ENCODE assay signal across 8 cellular contexts in genomic region chr1:204409878-204410763, GRCh38. TPM values are rescaled to one million over a fixed set of nuclear protein-coding genes. Genes with fewer than 3 reads are reported as not detected.
DNase-seq lines count a peak whose midpoint lies in the region; ATAC-seq, FAIRE-seq and TF ChIP-seq lines count a peak whose summit lies in the region.

No MANE protein-coding gene starts in this region.

- no peak for DNase-seq in CD8-positive, alpha-beta memory T cell
- DNase-seq in H1 (ENCODE audit: low read depth in 1 of 2, low spot score in 2 of 2) (no peak), NCI-H82 (lab: John Stamatoyannopoulos, UW) (no peak), NCI-H1092 treated with DMSO at 0.1 percent for 48 hours (lab: John Stamatoyannopoulos, UW) (no peak)
- DNase-seq in stimulated activated CD4-positive, alpha-beta T cell treated with anti-CD3 and anti-CD28 coated beads, Interleukin-2, amount 100 ng/mL, for 48 hours: no peak

- H3K4me3 Mint-ChIP-seq in CD8-positive, alpha-beta memory T cell: peak overlapping the region; percentile 93 to 100 (median 99)

- H3K4me3 ChIP-seq in CD8-positive, alpha-beta memory T cell (ENCODE audit: low read length): peak overlapping the region; percentile 99
- H3K4me3 ChIP-seq in OCI-LY1 (ENCODE audit: low read depth, low read length, poor library complexity, severe bottlenecking): peak overlapping the region; percentile 91
- peak overlapping the region; percentile 63 to 97 (median 95) for H3K4me3 ChIP-seq in H1 (ENCODE audit: extremely low read depth in 1 of 4, insufficient read depth in 2 of 4, low read depth in 3 of 4, low read length in 4 of 4)
- H3K4me3 ChIP-seq in neuron (ENCODE audit: low read length): peak overlapping the region; percentile 87

- H3K56ac ChIP-seq in H1 (replicated peaks; ENCODE audit: insufficient read length, low read depth, low read length): no peak overlapping the region

- no peak for FAIRE-seq in H1 (lab: Jason Lieb, UNC)

- no peak overlapping the region for H2AK5ac ChIP-seq in H1 (ENCODE audit: low read depth, low read length)

- H2BK15ac ChIP-seq in H1 (ENCODE audit: low read length): no peak overlapping the region

- H3K9me3 Mint-ChIP-seq in CD8-positive, alpha-beta memory T cell: no peaks in the 10 kb centered on the region

- no peak overlapping the region for H3K4ac ChIP-seq in H1 (replicated peaks; ENCODE audit: insufficient read length, low read depth, low read length)

- no peaks in the 10 kb centered on the region for H3K27me3 ChIP-seq in CD8-positive, alpha-beta memory T cell (ENCODE audit: insufficient read depth, low read length, poor library complexity, severe bottlenecking)
- H3K27me3 ChIP-seq in OCI-LY1 (ENCODE audit: insufficient read depth, low read length): no peaks in the 10 kb centered on the region
- no peaks in the 10 kb centered on the region for H3K27me3 ChIP-seq in H1 (replicated peaks in 1 of 4; ENCODE audit: control insufficient read depth in 3 of 4, extremely low read depth in 1 of 4, insufficient read depth in 3 of 4, low read length in 3 of 4)
- no peaks in the 10 kb centered on the region for H3K27me3 ChIP-seq in neuron (ENCODE audit: insufficient read depth, low read length)

- TF ChIP-seq EP300 in H1 (IDR thresholded peaks at IDR 0.05; ENCODE audit: borderline replicate concordance in 1 of 2, low read depth in 2 of 2, low read length in 2 of 2): no peak

- peaks cover 8% of the 10 kb centered on the region; the same call in 1 of the 2 replicates for H3F3A ChIP-seq in OCI-LY1 (ENCODE audit: insufficient read depth, low read length)

- H3K27ac ChIP-seq in CD8-positive, alpha-beta memory T cell (ENCODE audit: low read depth, low read length): peak overlapping the region; percentile 100
- peak overlapping the region; percentile 84 for H3K27ac ChIP-seq in OCI-LY1 (ENCODE audit: low read depth, low read length, poor library complexity, severe bottlenecking)
- no peak overlapping the region for H3K27ac ChIP-seq in H1 (ENCODE audit: low read depth, low read length)

- TF ChIP-seq RAD21 in H1 (IDR thresholded peaks at IDR 0.05 in 1 of 2, conservative IDR thresholded peaks at IDR 0.05 in 1 of 2; ENCODE audit: low read depth in 2 of 2, low read length in 2 of 2): no peak

- no peak overlapping the region for H2BK12ac ChIP-seq in H1 (ENCODE audit: low read depth, low read length)

- ATAC-seq in HG03432 (IDR thresholded peaks at IDR 0.05; ENCODE audit: unreplicated experiment): no peak

- no peak overlapping the region for H4K5ac ChIP-seq in H1 (ENCODE audit: insufficient read length, low read depth, low read length)

- peaks cover 19% of the 10 kb centered on the region for H3K23me2 ChIP-seq in H1 (ENCODE audit: low read depth, low read length)

- peaks cover 2% of the 10 kb centered on the region; the same call in 1 of the 2 replicates for H3K79me1 ChIP-seq in H1 (ENCODE audit: low read depth, low read length)

- no peak overlapping the region for H3K23ac ChIP-seq in H1 (ENCODE audit: insufficient read length)

- POLR2A ChIA-PET in CD8-positive, alpha-beta memory T cell (lab: Charles Lee): interaction anchor here (0.5 to 1.9 kb wide), 8 partner anchors 12 to 113 kb away, joined by 3 to 8 read pairs (median 5); partner anchors contain the start of gene MDM4
- POLR2A ChIA-PET in H1 (lab: Charles Lee; ENCODE audit: partially characterized antibody): interaction anchor here (0.8 to 4.5 kb wide), 11 partner anchors 8 to 259 kb away, joined by 3 to 30 read pairs (median 3); partner anchors contain the start of genes ETNK2 and MDM4

- H3K36me3 ChIP-seq in CD8-positive, alpha-beta memory T cell (ENCODE audit: insufficient read depth, low read length): peaks cover 26% of the 10 kb centered on the region
- H3K36me3 ChIP-seq in OCI-LY1 (ENCODE audit: insufficient read depth, low read length): peaks cover 57% of the 10 kb centered on the region
- peaks cover 5 to 27% (median 8%) of the 10 kb centered on the region in 4 experiments; a peak in 6 of 8 replicates for H3K36me3 ChIP-seq in H1 (ENCODE audit: control insufficient read depth in 2 of 4, insufficient read depth in 4 of 4, low read length in 3 of 4)
- H3K36me3 ChIP-seq in neuron (ENCODE audit: insufficient read depth, low read length): peaks cover 18% of the 10 kb centered on the region

- TF ChIP-seq POLR2A in H1 (IDR thresholded peaks at IDR 0.05; ENCODE audit: control extremely low read depth in 1 of 2, low read depth in 2 of 2, low read length in 2 of 2): no peak

- no peak overlapping the region for H2BK120ac ChIP-seq in H1 (replicated peaks; ENCODE audit: low read depth, low read length)

- H4K91ac ChIP-seq in H1 (replicated peaks; ENCODE audit: insufficient read length, low read length): no peak overlapping the region

- H3K27ac Mint-ChIP-seq in CD8-positive, alpha-beta memory T cell: peak overlapping the region; percentile 98 to 100 (median 100)

- no peak overlapping the region for H2AFZ ChIP-seq in OCI-LY1 (ENCODE audit: low read length)
- no peak overlapping the region for H2AFZ ChIP-seq in H1 (ENCODE audit: low read length)
- H2AFZ ChIP-seq in neuron (ENCODE audit: low read depth, low read length): no peak overlapping the region

- H3K18ac ChIP-seq in H1 (ENCODE audit: extremely low read depth, low read length): no peak overlapping the region

- peak overlapping the region; percentile 95 for H3K9ac ChIP-seq in OCI-LY1 (ENCODE audit: low read length)
- H3K9ac ChIP-seq in H1 (replicated peaks in 1 of 4; ENCODE audit: extremely low read depth in 1 of 4, low read depth in 3 of 4, low read length in 3 of 4): peak overlapping the region; percentile 84 to 98 (median 97)

- no peaks in the 10 kb centered on the region for H3K9me2 ChIP-seq in OCI-LY1 (ENCODE audit: low read depth, low read length)

- H3K4me2 ChIP-seq in OCI-LY1 (ENCODE audit: low read length) (peak overlapping the region; percentile 94), H1 (ENCODE audit: insufficient read depth in 1 of 2, low read depth in 2 of 2, low read length in 2 of 2) (peak overlapping the region; percentile 95 to 96)

- H3K14ac ChIP-seq in H1 (ENCODE audit: insufficient read length): no peak overlapping the region

- H2BK5ac ChIP-seq in H1 (ENCODE audit: low read depth, low read length): peak overlapping the region; percentile 97

- peaks cover 26 to 33% (median 28%) of the 10 kb centered on the region in 3 donors for H3K4me1 Mint-ChIP-seq in CD8-positive, alpha-beta memory T cell

- H4K8ac ChIP-seq in H1 (ENCODE audit: extremely low read depth, insufficient read depth, low read length): no peak overlapping the region

- H4K20me1 ChIP-seq in OCI-LY1 (ENCODE audit: insufficient read depth, low read length) (0 out of 2 replicates have a peak, but pooled peaks cover 5% of the 10 kb centered on the region), H1 (replicated peaks in 1 of 2; ENCODE audit: control insufficient read depth in 1 of 2, insufficient read depth in 2 of 2, low read length in 2 of 2) (peaks cover 26 to 41% of the 10 kb centered on the region in 2 experiments)

- H3K36me3 Mint-ChIP-seq in CD8-positive, alpha-beta memory T cell: peaks cover 0 to 59% (median 7%) of the 10 kb centered on the region in 3 donors

- 7% methylated on average over 10 of the region's 10 CpGs; no CpG with 5 or more reads in 1 of the 2 experiments for WGBS in H1 (ENCODE audit: extremely low coverage in 1 of 2, insufficient coverage in 1 of 2, insufficient read length in 1 of 2, insufficient replicate concordance in 2 of 2, low coverage in 1 of 2, low lambda C conversion rate in 2 of 2, missing lambda C conversion rate in 1 of 2), 2 experiments

- H3K27me3 Mint-ChIP-seq in CD8-positive, alpha-beta memory T cell: peaks cover 0 to 4% of the 10 kb centered on the region in 2 donors

- H3K9me3 ChIP-seq in CD8-positive, alpha-beta memory T cell (ENCODE audit: low read length): no peaks in the 10 kb centered on the region
- H3K9me3 ChIP-seq in OCI-LY1 (ENCODE audit: low read length) (no peaks in the 10 kb centered on the region), H1 (ENCODE audit: insufficient read depth in 2 of 2, low read depth in 1 of 2, low read length in 1 of 2) (no peaks in the 10 kb centered on the region), neuron (ENCODE audit: low read length) (no peaks in the 10 kb centered on the region)

- peaks cover 17% of the 10 kb centered on the region for H3K4me1 ChIP-seq in CD8-positive, alpha-beta memory T cell (ENCODE audit: insufficient read depth, low read length)
- H3K4me1 ChIP-seq in OCI-LY1 (ENCODE audit: insufficient read depth, low read length, severe bottlenecking) (peaks cover 47% of the 10 kb centered on the region), H1 (replicated peaks in 1 of 4; ENCODE audit: control insufficient read depth in 3 of 4, insufficient read depth in 4 of 4, low read length in 3 of 4) (peaks cover 0 to 2% (median 0%) of the 10 kb centered on the region in 4 experiments; a peak in 3 of 7 replicates), neuron (ENCODE audit: insufficient read depth, low read length) (peaks cover 22% of the 10 kb centered on the region)

- H2BK20ac ChIP-seq in H1 (ENCODE audit: low read length): no peak overlapping the region

- CTCF ChIA-PET in CD8-positive, alpha-beta memory T cell (lab: Charles Lee): interaction anchor here (1.0 to 4.9 kb wide), 4 partner anchors 11 to 549 kb away, joined by 3 to 42 read pairs (median 5); partner anchors contain the start of gene MDM4
- CTCF ChIA-PET in H1 (lab: Charles Lee; ENCODE audit: partially characterized antibody): interaction anchor here (0.9 to 4.5 kb wide), 8 partner anchors 11 to 246 kb away, joined by 3 to 36 read pairs (median 4); no protein-coding TSS in a partner anchor

- peaks cover 64% of the 10 kb centered on the region for H3K79me2 ChIP-seq in OCI-LY1 (ENCODE audit: insufficient read depth, low read length)
- H3K79me2 ChIP-seq in H1 (ENCODE audit: control insufficient read depth in 1 of 2, insufficient read depth in 2 of 2, low read length in 2 of 2): peaks cover 44 to 65% of the 10 kb centered on the region in 2 experiments

- TF ChIP-seq CTCF in OCI-LY1 (IDR thresholded peaks at IDR 0.05; ENCODE audit: low read length) (no peak), H1 (IDR thresholded peaks at IDR 0.05; ENCODE audit: control extremely low read depth in 1 of 3, insufficient read depth in 1 of 3, low read depth in 1 of 3, low read length in 3 of 3) (no peak)

RNA-seq across cellular contexts. Expression of gene PPP1R15B, which starts 1.5 kb away (rescaled TPM):
- 10 to 100 TPM; 80.4 to 82.7 TPM for total RNA-seq in CD8-positive, alpha-beta memory T cell
- 22.3 TPM for polyA plus RNA-seq in CD8-positive, alpha-beta memory T cell
- 70.1 and 72.2 TPM in 2 replicates for total RNA-seq in H1 (2021; fragmentation: NEBNext Ultra II Directional; extraction: Animal tissue kit (Norgen Biotek cat#: 25700))
- 14.4 and 20.0 TPM in 2 replicates for polyA plus RNA-seq in H1 (2011; rRNA removed)
- 19.3 TPM for polyA plus RNA-seq in H1 (2011; cell fraction: cytosol; rRNA removed)
- polyA plus RNA-seq in H1 (2011; cell fraction: nucleus; rRNA removed): 14.6 TPM
- polyA plus RNA-seq in H1 (2012, experiment 1 of 2): 13.3 to 25.2 TPM (median 17.0 TPM) in 4 replicates
- polyA plus RNA-seq in H1 (2012, experiment 2 of 2): 3.4 TPM
- polyA plus RNA-seq in H1 (2013, experiment 1 of 2): 34.3 TPM
- polyA plus RNA-seq in H1 (2013, experiment 2 of 2): 37.9 TPM
- polyA minus RNA-seq in H1 (2011; rRNA and poly(A)+ RNA removed): 41.1 and 46.5 TPM in 2 replicates
- 37.1 TPM for polyA minus RNA-seq in H1 (2011; cell fraction: cytosol; rRNA and poly(A)+ RNA removed)
- polyA minus RNA-seq in H1 (2011; cell fraction: nucleus; rRNA and poly(A)+ RNA removed): 41.8 TPM

RNA-seq across cellular contexts. Expression of gene PLEKHA6, which starts 50.4 kb away (rescaled TPM):
- total RNA-seq in CD8-positive, alpha-beta memory T cell: under 1 TPM; 0.09 to 0.13 TPM
- not detected for polyA plus RNA-seq in CD8-positive, alpha-beta memory T cell
- total RNA-seq in H1 (2021; fragmentation: NEBNext Ultra II Directional; extraction: Animal tissue kit (Norgen Biotek cat#: 25700)): 17.0 and 20.2 TPM in 2 replicates
- 4.8 and 7.6 TPM in 2 replicates for polyA plus RNA-seq in H1 (2011; rRNA removed)
- polyA plus RNA-seq in H1 (2011; cell fraction: cytosol; rRNA removed): 4.3 TPM
- polyA plus RNA-seq in H1 (2011; cell fraction: nucleus; rRNA removed): 14.4 TPM
- polyA plus RNA-seq in H1 (2012, experiment 1 of 2): 6.7 to 8.7 TPM (median 7.6 TPM) in 4 replicates
- polyA plus RNA-seq in H1 (2012, experiment 2 of 2): 5.8 TPM
- polyA plus RNA-seq in H1 (2013, experiment 1 of 2): 5.4 TPM
- 5.0 TPM for polyA plus RNA-seq in H1 (2013, experiment 2 of 2)
- 5.3 and 6.3 TPM in 2 replicates for polyA minus RNA-seq in H1 (2011; rRNA and poly(A)+ RNA removed)
- 7.0 TPM for polyA minus RNA-seq in H1 (2011; cell fraction: cytosol; rRNA and poly(A)+ RNA removed)
- polyA minus RNA-seq in H1 (2011; cell fraction: nucleus; rRNA and poly(A)+ RNA removed): 8.2 TPM

Comparison
In these comparisons a context has a peak if more than half of its experiments do, and no peak if none do; other contexts are left out.
1. RNA of gene PLEKHA6, which starts 50.4 kb away (total RNA-seq): 17.0 to 20.2 TPM in H1; 0.09 to 0.13 TPM in CD8-positive, alpha-beta memory T cell; every median in the first group is over 10 times any median in the second.
2. Peak in every context shown above with its lines, with median percentiles within 50 percentile points of each other: H3K4me3 ChIP-seq.